In the genomic region with DNA sequence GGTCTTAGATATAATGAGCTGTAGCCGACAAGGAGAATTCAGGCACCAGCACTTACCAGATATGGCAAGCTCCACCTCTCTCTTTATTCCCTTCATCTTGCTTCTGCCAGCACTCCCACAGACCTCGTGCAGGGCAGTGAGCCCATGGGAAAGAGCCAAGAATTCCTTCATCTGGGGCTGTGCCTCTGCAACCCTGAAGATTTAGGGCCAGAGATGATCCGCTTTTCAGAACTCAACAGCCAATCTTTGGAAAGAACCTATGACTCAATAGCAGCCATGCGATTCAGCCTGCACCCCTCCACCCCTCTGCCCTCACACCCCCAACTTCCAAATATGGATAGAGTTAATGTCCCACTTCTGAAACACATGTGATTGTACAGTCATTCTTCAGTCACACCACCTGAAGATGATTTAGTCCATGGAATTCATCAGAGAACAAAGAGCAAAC, we compare ENCODE assay signal across 12 cellular contexts.
DNase-seq lines count a peak whose midpoint lies in the region; ATAC-seq and TF ChIP-seq lines count a peak whose summit lies in the region.
"Had no signal": no experiment of that assay in that cellular context is flagged by ENCODE, and none has a peak within 500 bp of the region (broad histone marks: within the 10 kb centered on the region; RNA-seq: fewer than 3 reads in every experiment).

No MANE protein-coding gene starts in this region.

- H3K4me3 ChIP-seq in thyroid gland (replicated peaks in 1 of 3): no peak overlapping the region
- H3K4me3 ChIP-seq: SJCRH30 had no signal

- no peaks in the 10 kb centered on the region for H3K36me3 Mint-ChIP-seq in activated CD8-positive, alpha-beta T cell treated with anti-CD3 and anti-CD28 coated beads, Interleukin-2, amount 10 ng/mL, durations not matched to agents 7 days and 5 days (ENCODE audit: low read depth)

- WGBS in thyroid gland, 2 donors: 30 to 44% methylated on average over 4 of the region's 4 CpGs

- no peak for TF ChIP-seq CTCF in thyroid gland (IDR thresholded peaks at IDR 0.05)

- DNase-seq in HPDE6-E6E7 (ENCODE audit: extremely low spot score) (peak; percentile 36), cerebellar cortex (ENCODE audit: low spot score) (peak; percentile 70), kidney glomerular epithelial cell (lab: John Stamatoyannopoulos, UW) (peak; percentile 93), thyroid gland (peak; percentile 65 to 81), NCI-H1092 (lab: John Stamatoyannopoulos, UW) (no peak), NCI-H2227 treated with DMSO at 0.1 percent for 48 hours (lab: John Stamatoyannopoulos, UW) (no peak)
- no peak for DNase-seq in activated CD8-positive, alpha-beta T cell treated with anti-CD3 and anti-CD28 coated beads, Interleukin-2, amount 10 ng/mL, durations not matched to agents 7 days and 5 days
- DNase-seq: effector CD8-positive, alpha-beta T cell; GF-D8; NCI-H1930; SJCRH30 had no signal

- H3K27me3 Mint-ChIP-seq in activated CD8-positive, alpha-beta T cell treated with anti-CD3 and anti-CD28 coated beads, Interleukin-2, amount 10 ng/mL, durations not matched to agents 7 days and 5 days (ENCODE audit: low read depth): no peaks in the 10 kb centered on the region

- H3K9me3 Mint-ChIP-seq in activated CD8-positive, alpha-beta T cell treated with anti-CD3 and anti-CD28 coated beads, Interleukin-2, amount 10 ng/mL, durations not matched to agents 7 days and 5 days (ENCODE audit: insufficient read depth): peaks cover 7% of the 10 kb centered on the region

- no peak for TF ChIP-seq POLR2A in thyroid gland (IDR thresholded peaks at IDR 0.05)

- H3K9me3 ChIP-seq in thyroid gland: no peaks in the 10 kb centered on the region

- no peak overlapping the region for H3K27ac Mint-ChIP-seq in activated CD8-positive, alpha-beta T cell treated with anti-CD3 and anti-CD28 coated beads, Interleukin-2, amount 10 ng/mL, durations not matched to agents 7 days and 5 days

- ATAC-seq in GM21423 (IDR thresholded peaks at IDR 0.05; ENCODE audit: unreplicated experiment): no peak
- no peak for ATAC-seq in activated CD8-positive, alpha-beta T cell treated with anti-CD3 and anti-CD28 coated beads, Interleukin-2, amount 10 ng/mL, durations not matched to agents 7 days and 5 days

- intact Hi-C loops in thyroid gland (cut with DNase I): no loop called here

- H3K36me3 ChIP-seq in thyroid gland: no peaks in the 10 kb centered on the region
- H3K36me3 ChIP-seq: SJCRH30 had no signal

- POLR2A ChIA-PET in activated CD8-positive, alpha-beta T cell treated with anti-CD3 and anti-CD28 coated beads, Interleukin-2, amount 10 ng/mL, durations not matched to agents 7 days and 5 days (lab: Charles Lee): no interaction called here

- H3K4me1 ChIP-seq in thyroid gland: peaks cover 15 to 21% of the 10 kb centered on the region in 2 donors
- H3K4me1 ChIP-seq: SJCRH30 had no signal

- no peaks in the 10 kb centered on the region for H3K27me3 ChIP-seq in thyroid gland
- H3K27me3 ChIP-seq: SJCRH30 had no signal

- H3K27ac ChIP-seq in thyroid gland: no peak overlapping the region
- H3K27ac ChIP-seq: SJCRH30 had no signal

- CTCF ChIA-PET in activated CD8-positive, alpha-beta T cell treated with anti-CD3 and anti-CD28 coated beads, Interleukin-2, amount 10 ng/mL, durations not matched to agents 7 days and 5 days (lab: Charles Lee): no interaction called here

- H3K4me3 Mint-ChIP-seq in activated CD8-positive, alpha-beta T cell treated with anti-CD3 and anti-CD28 coated beads, Interleukin-2, amount 10 ng/mL, durations not matched to agents 7 days and 5 days: no peak overlapping the region

- H3K4me1 Mint-ChIP-seq in activated CD8-positive, alpha-beta T cell treated with anti-CD3 and anti-CD28 coated beads, Interleukin-2, amount 10 ng/mL, durations not matched to agents 7 days and 5 days (ENCODE audit: low read depth): peaks cover 8% of the 10 kb centered on the region

Comparison
In these comparisons a context has a peak if more than half of its experiments do, and no peak if none do; other contexts are left out.
1. DNase-seq: peak in HPDE6-E6E7 (single experiment), cerebellar cortex (single experiment), kidney glomerular epithelial cell (single experiment) and thyroid gland (2 of 2); none in NCI-H1092 (single experiment), NCI-H2227 treated with DMSO at 0.1 percent for 48 hours (single experiment) and activated CD8-positive, alpha-beta T cell treated with anti-CD3 and anti-CD28 coated beads, Interleukin-2, amount 10 ng/mL, durations not matched to agents 7 days and 5 days (single experiment).